In genomic region chr17:60901806-60902205, GRCh38 we compare ENCODE assay signal across 15 cellular contexts.
A peak's percentile ranks its signal among the peaks of the same experiment; 100 is the strongest.
DNase-seq lines count a peak whose midpoint lies in the region; ATAC-seq and TF ChIP-seq lines count a peak whose summit lies in the region.
"Had no signal": no experiment of that assay in that cellular context is flagged by ENCODE, and none has a peak within 500 bp of the region (broad histone marks: within the 10 kb centered on the region; RNA-seq: fewer than 3 reads in every experiment).

No MANE protein-coding gene starts in this region.

- H3K4me2 ChIP-seq in SK-N-SH: peak overlapping the region; percentile 15
- H3K4me2 ChIP-seq in skeletal muscle satellite cell (ENCODE audit: low read length): peak overlapping the region; percentile 48
- H3K4me2 ChIP-seq: PC-9 had no signal

- H3K9ac ChIP-seq in SK-N-SH: peak overlapping the region; percentile 19; the same call in 1 of the 2 replicates
- H3K9ac ChIP-seq in skeletal muscle satellite cell (ENCODE audit: low read depth, low read length): peak overlapping the region; percentile 50

- DNase-seq in ELR (ENCODE audit: low read depth) (peak; percentile 81), SK-N-SH (no peak), epithelial cell of proximal tubule (ENCODE audit: low read depth) (peak; percentile 12), DMS 273 treated with DMSO at 0.1 percent for 48 hours (lab: John Stamatoyannopoulos, UW) (no peak), stomach (no peak)
- DNase-seq in stimulated activated naive CD4-positive, alpha-beta T cell treated with Interleukin-2 at 50 U/mL for 16 hours (lab: John Stamatoyannopoulos, UW): no peak
- DNase-seq: Caco-2; immature natural killer cell; MM.1S; mucosa of descending colon; PC-9; stimulated activated CD4-positive, alpha-beta T cell treated with anti-CD3 and anti-CD28 coated beads, Interleukin-4, amount 100 ng/mL, for 4 hours; stimulated activated naive CD8-positive, alpha-beta T cell treated with anti-CD3 and anti-CD28 coated beads, Interleukin-15, amount 100 ng/mL, for 72 hours had no signal

- H3K27me3 ChIP-seq in SK-N-SH (ENCODE audit: insufficient read depth): no peaks in the 10 kb centered on the region
- no peaks in the 10 kb centered on the region for H3K27me3 ChIP-seq in skeletal muscle satellite cell (ENCODE audit: control insufficient read depth, insufficient read depth, low read length)
- no peaks in the 10 kb centered on the region for H3K27me3 ChIP-seq in stomach

- H3K9me3 ChIP-seq in SK-N-SH (peaks cover 7% of the 10 kb centered on the region), skeletal muscle satellite cell (replicated peaks; ENCODE audit: low read length) (no peaks in the 10 kb centered on the region), stomach (peaks cover 4 to 12% (median 7%) of the 10 kb centered on the region in 4 donors)

- peaks cover 5 to 6% of the 10 kb centered on the region in 2 experiments; a peak in 3 of 4 replicates for H3K4me1 ChIP-seq in SK-N-SH (ENCODE audit: control insufficient read depth in 1 of 2, insufficient read depth in 2 of 2, low read depth in 1 of 2, low read length in 1 of 2)
- peaks cover 21% of the 10 kb centered on the region for H3K4me1 ChIP-seq in skeletal muscle satellite cell (ENCODE audit: control insufficient read depth, insufficient read depth, low read length)
- no peaks in the 10 kb centered on the region for H3K4me1 ChIP-seq in stomach
- H3K4me1 ChIP-seq: Caco-2 had no signal

- WGBS in SK-N-SH (ENCODE audit: low lambda C conversion rate): 36% methylated on average over 2 of the region's 2 CpGs
- 75 to 88% (median 80%) methylated on average over 2 of the region's 2 CpGs for WGBS in stomach, 5 donors

- POLR2A ChIA-PET in SK-N-SH (lab: Yijun Ruan, JAX): no interaction called here

- H3F3A ChIP-seq in SK-N-SH (replicated peaks; ENCODE audit: insufficient read depth): peaks cover 22% of the 10 kb centered on the region

- H2AFZ ChIP-seq in SK-N-SH (ENCODE audit: low read depth): peak overlapping the region; percentile 19
- H2AFZ ChIP-seq: PC-9 had no signal

- H4K20me1 ChIP-seq in SK-N-SH (ENCODE audit: insufficient read depth): no peaks in the 10 kb centered on the region

- H3K36me3 ChIP-seq in SK-N-SH (replicated peaks in 1 of 2; ENCODE audit: control insufficient read depth in 1 of 2, insufficient read depth in 2 of 2, low read length in 1 of 2) (peaks cover 0 to 2% of the 10 kb centered on the region in 2 experiments), skeletal muscle satellite cell (ENCODE audit: insufficient read depth, low read length) (no peaks in the 10 kb centered on the region), stomach (peaks cover 0 to 5% (median 3%) of the 10 kb centered on the region in 4 donors)

- H3K9me2 ChIP-seq in SK-N-SH: no peaks in the 10 kb centered on the region

- CTCF ChIA-PET in SK-N-SH (lab: Yijun Ruan, JAX): interaction anchor here (0.9 kb wide), 1 partner anchor 14 kb away, joined by 3 read pairs; no protein-coding TSS in a partner anchor

- intact Hi-C loops in stomach (cut with DNase I; ENCODE audit: low total_unique reads): no loop called here

- H3K79me2 ChIP-seq in SK-N-SH (ENCODE audit: insufficient read depth): no peaks in the 10 kb centered on the region

- ATAC-seq in HG03097 (IDR thresholded peaks at IDR 0.05; ENCODE audit: low FRiP score, unreplicated experiment): no peak
- ATAC-seq: mucosa of descending colon; stimulated activated naive CD8-positive, alpha-beta T cell treated with anti-CD3 and anti-CD28 coated beads, Interleukin-15, amount 100 ng/mL, for 72 hours had no signal

- peak in 1 of 2 experiments; percentile 75; a peak in 2 of 4 replicates for TF ChIP-seq EP300 in SK-N-SH (IDR thresholded peaks at IDR 0.05; ENCODE audit: borderline replicate concordance in 1 of 2, low read depth in 1 of 2, low read length in 1 of 2)
- TF ChIP-seq EP300 in stomach (IDR thresholded peaks at IDR 0.05): no peak

- no peak for TF ChIP-seq RAD21 in SK-N-SH (IDR thresholded peaks at IDR 0.05; ENCODE audit: low read length)

- peak overlapping the region in 1 of 2 experiments; percentile 74; a peak in 3 of 4 replicates for H3K27ac ChIP-seq in SK-N-SH (ENCODE audit: low read depth in 2 of 2, low read length in 1 of 2)
- H3K27ac ChIP-seq in stomach: peak overlapping the region in 2 of 5 donors; percentile 8 to 56
- H3K27ac ChIP-seq: PC-9 had no signal

- H3K4me3 ChIP-seq in SK-N-SH (ENCODE audit: low read depth in 2 of 2, low read length in 1 of 2) (no peak overlapping the region), epithelial cell of proximal tubule (ENCODE audit: low read depth, low read length) (no peak overlapping the region), skeletal muscle satellite cell (ENCODE audit: low read length) (no peak overlapping the region), stomach (no peak overlapping the region)
- H3K4me3 ChIP-seq: mucosa of descending colon, PC-9 had no signal

- TF ChIP-seq POLR2A in stomach (IDR thresholded peaks at IDR 0.05): no peak

- TF ChIP-seq CTCF in SK-N-SH (IDR thresholded peaks at IDR 0.05) (no peak), epithelial cell of proximal tubule (conservative IDR thresholded peaks at IDR 0.05; ENCODE audit: low read depth, low read length) (no peak), stomach (IDR thresholded peaks at IDR 0.05) (no peak)

TF ChIP-seq in SK-N-SH, 30 proteins besides CTCF, POLR2A, EP300 and RAD21 (continues in another document):
- TF ChIP-seq ELF1 (IDR thresholded peaks at IDR 0.05) (0 out of 2 replicates have a peak, but pooled peaks have one; percentile 19), JUND (IDR thresholded peaks at IDR 0.05) (peak; percentile 91), USF1 (IDR thresholded peaks at IDR 0.05; ENCODE audit: borderline replicate concordance, low read depth) (no peak), CHD2 (IDR thresholded peaks at IDR 0.05; ENCODE audit: low read length, partially characterized antibody) (no peak), FOXM1 (IDR thresholded peaks at IDR 0.05; ENCODE audit: low read depth) (peak; percentile 59; the same call in 1 of the 2 replicates), NFIC (IDR thresholded peaks at IDR 0.05; ENCODE audit: borderline replicate concordance) (peak; percentile 78; the same call in 1 of the 2 replicates), SMC3 (IDR thresholded peaks at IDR 0.05; ENCODE audit: low read depth, low read length) (no peak), MXI1 (IDR thresholded peaks at IDR 0.05; ENCODE audit: low read depth, low read length) (no peak), MEF2A (IDR thresholded peaks at IDR 0.05; ENCODE audit: borderline replicate concordance, low read depth) (peak; percentile 83), TEAD4 (IDR thresholded peaks at IDR 0.05; ENCODE audit: borderline replicate concordance, insufficient read depth) (peak; percentile 81), POLR2AphosphoS5 (IDR thresholded peaks at IDR 0.05; ENCODE audit: low read depth, low read length) (peak; percentile 24; the same call in 1 of the 2 replicates), FOSL2 (IDR thresholded peaks at IDR 0.05; ENCODE audit: borderline replicate concordance, low read depth) (peak; percentile 78), TCF12 (IDR thresholded peaks at IDR 0.05) (peak; percentile 69), SIN3A (IDR thresholded peaks at IDR 0.05; ENCODE audit: borderline replicate concordance, low read depth, low read length) (no peak)
- TF ChIP-seq, protein P1, sequence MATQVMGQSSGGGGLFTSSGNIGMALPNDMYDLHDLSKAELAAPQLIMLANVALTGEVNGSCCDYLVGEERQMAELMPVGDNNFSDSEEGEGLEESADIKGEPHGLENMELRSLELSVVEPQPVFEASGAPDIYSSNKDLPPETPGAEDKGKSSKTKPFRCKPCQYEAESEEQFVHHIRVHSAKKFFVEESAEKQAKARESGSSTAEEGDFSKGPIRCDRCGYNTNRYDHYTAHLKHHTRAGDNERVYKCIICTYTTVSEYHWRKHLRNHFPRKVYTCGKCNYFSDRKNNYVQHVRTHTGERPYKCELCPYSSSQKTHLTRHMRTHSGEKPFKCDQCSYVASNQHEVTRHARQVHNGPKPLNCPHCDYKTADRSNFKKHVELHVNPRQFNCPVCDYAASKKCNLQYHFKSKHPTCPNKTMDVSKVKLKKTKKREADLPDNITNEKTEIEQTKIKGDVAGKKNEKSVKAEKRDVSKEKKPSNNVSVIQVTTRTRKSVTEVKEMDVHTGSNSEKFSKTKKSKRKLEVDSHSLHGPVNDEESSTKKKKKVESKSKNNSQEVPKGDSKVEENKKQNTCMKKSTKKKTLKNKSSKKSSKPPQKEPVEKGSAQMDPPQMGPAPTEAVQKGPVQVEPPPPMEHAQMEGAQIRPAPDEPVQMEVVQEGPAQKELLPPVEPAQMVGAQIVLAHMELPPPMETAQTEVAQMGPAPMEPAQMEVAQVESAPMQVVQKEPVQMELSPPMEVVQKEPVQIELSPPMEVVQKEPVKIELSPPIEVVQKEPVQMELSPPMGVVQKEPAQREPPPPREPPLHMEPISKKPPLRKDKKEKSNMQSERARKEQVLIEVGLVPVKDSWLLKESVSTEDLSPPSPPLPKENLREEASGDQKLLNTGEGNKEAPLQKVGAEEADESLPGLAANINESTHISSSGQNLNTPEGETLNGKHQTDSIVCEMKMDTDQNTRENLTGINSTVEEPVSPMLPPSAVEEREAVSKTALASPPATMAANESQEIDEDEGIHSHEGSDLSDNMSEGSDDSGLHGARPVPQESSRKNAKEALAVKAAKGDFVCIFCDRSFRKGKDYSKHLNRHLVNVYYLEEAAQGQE (IDR thresholded peaks at IDR 0.05; ENCODE audit: low read depth, low read length): no peak
- TF ChIP-seq, protein P2, sequence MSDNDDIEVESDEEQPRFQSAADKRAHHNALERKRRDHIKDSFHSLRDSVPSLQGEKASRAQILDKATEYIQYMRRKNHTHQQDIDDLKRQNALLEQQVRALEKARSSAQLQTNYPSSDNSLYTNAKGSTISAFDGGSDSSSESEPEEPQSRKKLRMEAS (IDR thresholded peaks at IDR 0.05; ENCODE audit: low read depth): peak; percentile 32; the same call in 1 of the 2 replicates
- TF ChIP-seq, protein P3, sequence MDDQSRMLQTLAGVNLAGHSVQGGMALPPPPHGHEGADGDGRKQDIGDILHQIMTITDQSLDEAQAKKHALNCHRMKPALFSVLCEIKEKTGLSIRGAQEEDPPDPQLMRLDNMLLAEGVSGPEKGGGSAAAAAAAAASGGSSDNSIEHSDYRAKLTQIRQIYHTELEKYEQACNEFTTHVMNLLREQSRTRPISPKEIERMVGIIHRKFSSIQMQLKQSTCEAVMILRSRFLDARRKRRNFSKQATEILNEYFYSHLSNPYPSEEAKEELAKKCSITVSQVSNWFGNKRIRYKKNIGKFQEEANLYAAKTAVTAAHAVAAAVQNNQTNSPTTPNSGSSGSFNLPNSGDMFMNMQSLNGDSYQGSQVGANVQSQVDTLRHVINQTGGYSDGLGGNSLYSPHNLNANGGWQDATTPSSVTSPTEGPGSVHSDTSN (IDR thresholded peaks at IDR 0.05): peak; percentile 95

Comparison
In these comparisons a context has a peak if more than half of its experiments do, and no peak if none do; other contexts are left out.
1. DNase-seq: peak in ELR (single experiment) and epithelial cell of proximal tubule (single experiment); none in SK-N-SH (single experiment), DMS 273 treated with DMSO at 0.1 percent for 48 hours (single experiment), stimulated activated naive CD4-positive, alpha-beta T cell treated with Interleukin-2 at 50 U/mL for 16 hours (single experiment) and stomach (single experiment).